12 cellular contexts compared by ENCODE assay signal in the genomic region with DNA sequence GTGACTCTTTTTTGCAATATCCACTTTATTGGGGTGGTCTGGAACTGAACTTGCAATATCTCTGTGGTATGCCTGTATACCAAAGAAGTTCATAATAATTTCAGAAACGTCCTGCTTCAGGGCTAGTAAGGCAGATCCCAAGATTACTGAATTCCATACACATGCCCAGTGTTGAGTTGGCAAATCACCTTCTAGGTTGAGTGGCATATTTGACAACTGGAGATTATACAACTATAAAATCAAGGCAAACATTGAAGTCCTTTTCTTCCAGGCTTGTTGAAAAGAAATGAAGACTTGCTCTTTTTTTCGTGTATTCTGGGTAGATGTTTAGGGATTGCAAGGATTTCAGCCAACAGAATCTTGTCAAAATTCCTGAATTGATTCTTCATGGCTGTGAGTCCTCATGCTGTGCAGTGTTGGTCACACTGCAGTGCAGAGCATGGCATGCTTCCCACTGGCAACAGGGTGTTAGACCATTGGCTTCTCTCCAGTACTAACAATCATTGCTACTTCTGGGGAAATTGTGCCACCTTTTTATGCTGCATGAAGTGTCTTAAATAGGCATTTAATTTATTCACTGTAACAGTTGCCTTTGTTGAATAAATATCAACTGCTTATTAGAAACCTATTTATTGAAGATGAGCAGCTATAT.
DNase-seq lines count a peak whose midpoint lies in the region; ATAC-seq and TF ChIP-seq lines count a peak whose summit lies in the region.
"Had no signal": no experiment of that assay in that cellular context is flagged by ENCODE, and none has a peak within 500 bp of the region (broad histone marks: within the 10 kb centered on the region; RNA-seq: fewer than 3 reads in every experiment).

No MANE protein-coding gene starts in this region.

- TF ChIP-seq CTCF in HEK293 (tag by site-specific recombination; IDR thresholded peaks at IDR 0.05) = no peak
- TF ChIP-seq CTCF in epithelial cell of proximal tubule (conservative IDR thresholded peaks at IDR 0.05; ENCODE audit: low read depth, low read length) = no peak

- ATAC-seq in HG03175 (IDR thresholded peaks at IDR 0.05; ENCODE audit: unreplicated experiment) = no peak
- ATAC-seq: natural killer cell treated with Interleukin-12 subunit alpha and Interleukin-12 subunit beta and Interleukin-15 and Interleukin-18, amount 100 ng/mL, for 72 hours had no signal

- POLR2A ChIA-PET in HEK293 (lab: Yijun Ruan, JAX) = no interaction called here

- H3K9me3 ChIP-seq in HEK293 (ENCODE audit: control insufficient read depth, insufficient read depth, low read depth, low read length) (no peaks in the 10 kb centered on the region), mesenchymal stem cell (ENCODE audit: control insufficient read depth, low read length) (no peaks in the 10 kb centered on the region)

- no peak overlapping the region for H4K8ac ChIP-seq in mesenchymal stem cell (ENCODE audit: low read length)

- no peak overlapping the region for H3K4ac ChIP-seq in mesenchymal stem cell (ENCODE audit: low read depth in 1 of 2, low read length in 2 of 2)

- H3K79me1 ChIP-seq in mesenchymal stem cell (replicated peaks; ENCODE audit: low read length, poor library complexity, severe bottlenecking) = no peaks in the 10 kb centered on the region

- H3K23ac ChIP-seq in mesenchymal stem cell (ENCODE audit: low read length in 2 of 2) = no peak overlapping the region

- H2BK15ac ChIP-seq in mesenchymal stem cell (ENCODE audit: low read depth, poor library complexity, severe bottlenecking) = no peak overlapping the region

- no peaks in the 10 kb centered on the region for H3K27me3 ChIP-seq in mesenchymal stem cell (ENCODE audit: control insufficient read depth in 1 of 2, insufficient read depth in 1 of 2, low read length in 2 of 2)
- H3K27me3 ChIP-seq: spleen had no signal

- CTCF ChIA-PET in HEK293 (lab: Yijun Ruan, JAX) = no interaction called here

- no peak overlapping the region for H3K9ac ChIP-seq in mesenchymal stem cell (ENCODE audit: low read length)

- H3K27me3 Mint-ChIP-seq in activated CD4-positive, alpha-beta T cell treated with anti-CD3 and anti-CD28 coated beads, Interleukin-2, amount 10 ng/mL, durations not matched to agents 24 days and 14 days = no peaks in the 10 kb centered on the region
- H3K27me3 Mint-ChIP-seq: activated naive CD4-positive, alpha-beta T cell treated with anti-CD3 and anti-CD28 coated beads, Interleukin-2, amount 10 ng/mL, durations not matched to agents 7 days and 5 days; natural killer cell treated with Interleukin-12 subunit alpha and Interleukin-12 subunit beta and Interleukin-15 and Interleukin-18, amount 100 ng/mL, for 72 hours had no signal

- no peak overlapping the region for H2BK120ac ChIP-seq in mesenchymal stem cell (ENCODE audit: low read depth, low read length)

- H3K27ac ChIP-seq in HEK293 (ENCODE audit: extremely low read depth, low read depth, low read length) (no peak overlapping the region), mesenchymal stem cell (ENCODE audit: low read length, poor library complexity, severe bottlenecking) (no peak overlapping the region)
- H3K27ac ChIP-seq: spleen had no signal

- H3K18ac ChIP-seq in mesenchymal stem cell (ENCODE audit: low read depth in 1 of 2, low read length in 2 of 2) = no peak overlapping the region

- H3K27ac Mint-ChIP-seq in activated CD4-positive, alpha-beta T cell treated with anti-CD3 and anti-CD28 coated beads, Interleukin-2, amount 10 ng/mL, durations not matched to agents 24 days and 14 days = no peak overlapping the region
- H3K27ac Mint-ChIP-seq: activated naive CD4-positive, alpha-beta T cell treated with anti-CD3 and anti-CD28 coated beads, Interleukin-2, amount 10 ng/mL, durations not matched to agents 7 days and 5 days; natural killer cell treated with Interleukin-12 subunit alpha and Interleukin-12 subunit beta and Interleukin-15 and Interleukin-18, amount 100 ng/mL, for 72 hours had no signal

- H2AK5ac ChIP-seq in mesenchymal stem cell (ENCODE audit: low read length, severe bottlenecking) = no peak overlapping the region

- H3K36me3 Mint-ChIP-seq in activated CD4-positive, alpha-beta T cell treated with anti-CD3 and anti-CD28 coated beads, Interleukin-2, amount 10 ng/mL, durations not matched to agents 24 days and 14 days (ENCODE audit: low read depth) = no peaks in the 10 kb centered on the region
- H3K36me3 Mint-ChIP-seq: activated naive CD4-positive, alpha-beta T cell treated with anti-CD3 and anti-CD28 coated beads, Interleukin-2, amount 10 ng/mL, durations not matched to agents 7 days and 5 days had no signal

- no peak overlapping the region for H2AFZ ChIP-seq in mesenchymal stem cell (ENCODE audit: low read depth, low read length)

- DNase-seq in NCI-H460 (ENCODE audit: extremely low read depth, low read depth) = peak; percentile 1
- peak; percentile 41 for DNase-seq in epithelial cell of proximal tubule (ENCODE audit: low read depth)
- peak; percentile 15 for DNase-seq in pons (ENCODE audit: low spot score)
- DNase-seq in mesenchymal stem cell = no peak
- DNase-seq in activated CD4-positive, alpha-beta T cell treated with anti-CD3 and anti-CD28 coated beads, Interleukin-2, amount 10 ng/mL, durations not matched to agents 24 days and 14 days = no peak
- DNase-seq: activated naive CD4-positive, alpha-beta T cell treated with anti-CD3 and anti-CD28 coated beads, Interleukin-2, amount 10 ng/mL, durations not matched to agents 7 days and 5 days; kidney; spleen; T-helper 9 cell had no signal

- H3K36me3 ChIP-seq in HEK293 (ENCODE audit: control insufficient read depth in 2 of 2, insufficient read depth in 1 of 2, low read length in 2 of 2) = no peaks in the 10 kb centered on the region
- H3K36me3 ChIP-seq in mesenchymal stem cell (ENCODE audit: control insufficient read depth in 1 of 2, insufficient read depth in 2 of 2, low read depth in 1 of 2, low read length in 2 of 2) = no peaks in the 10 kb centered on the region
- H3K36me3 ChIP-seq: spleen had no signal

- no peaks in the 10 kb centered on the region for H3K4me1 Mint-ChIP-seq in activated CD4-positive, alpha-beta T cell treated with anti-CD3 and anti-CD28 coated beads, Interleukin-2, amount 10 ng/mL, durations not matched to agents 24 days and 14 days
- H3K4me1 Mint-ChIP-seq: activated naive CD4-positive, alpha-beta T cell treated with anti-CD3 and anti-CD28 coated beads, Interleukin-2, amount 10 ng/mL, durations not matched to agents 7 days and 5 days had no signal

- intact Hi-C loops in activated CD4-positive, alpha-beta T cell treated with anti-CD3 and anti-CD28 coated beads, Interleukin-2, amount 10 ng/mL, durations not matched to agents 24 days and 14 days (cut with micrococcal nuclease) = no loop called here

- no peaks in the 10 kb centered on the region for H3K9me3 Mint-ChIP-seq in activated CD4-positive, alpha-beta T cell treated with anti-CD3 and anti-CD28 coated beads, Interleukin-2, amount 10 ng/mL, durations not matched to agents 24 days and 14 days

- H3K14ac ChIP-seq in mesenchymal stem cell (ENCODE audit: low read length in 2 of 2) = no peak overlapping the region

- H2BK12ac ChIP-seq in mesenchymal stem cell (ENCODE audit: low read length in 2 of 2) = no peak overlapping the region

- no peak overlapping the region for H3K4me2 ChIP-seq in mesenchymal stem cell (ENCODE audit: low read length, poor library complexity, severe bottlenecking)

- no peak overlapping the region for H3K4me3 Mint-ChIP-seq in activated CD4-positive, alpha-beta T cell treated with anti-CD3 and anti-CD28 coated beads, Interleukin-2, amount 10 ng/mL, durations not matched to agents 24 days and 14 days
- H3K4me3 Mint-ChIP-seq: activated naive CD4-positive, alpha-beta T cell treated with anti-CD3 and anti-CD28 coated beads, Interleukin-2, amount 10 ng/mL, durations not matched to agents 7 days and 5 days; natural killer cell treated with Interleukin-12 subunit alpha and Interleukin-12 subunit beta and Interleukin-15 and Interleukin-18, amount 100 ng/mL, for 72 hours had no signal

- no peak overlapping the region for H2BK5ac ChIP-seq in mesenchymal stem cell (ENCODE audit: low read depth, low read length, poor library complexity, severe bottlenecking)

- 52% methylated on average over 2 of the region's 2 CpGs for WGBS in mesenchymal stem cell

- H4K91ac ChIP-seq in mesenchymal stem cell (ENCODE audit: low read length) = no peak overlapping the region

- H3K4me1 ChIP-seq in HEK293 (ENCODE audit: control insufficient read depth, insufficient read depth, low read length) (no peaks in the 10 kb centered on the region), mesenchymal stem cell (ENCODE audit: control insufficient read depth, insufficient read depth, low read depth, low read length) (no peaks in the 10 kb centered on the region)
- H3K4me1 ChIP-seq: spleen had no signal

- H3K4me3 ChIP-seq in HEK293 (ENCODE audit: low read depth, low read length) (no peak overlapping the region), epithelial cell of proximal tubule (ENCODE audit: low read depth, low read length) (no peak overlapping the region), mesenchymal stem cell (ENCODE audit: insufficient read depth in 1 of 2, low read depth in 1 of 2, low read length in 2 of 2) (no peak overlapping the region)
- H3K4me3 ChIP-seq: spleen had no signal

TF ChIP-seq in HEK293, 187 proteins besides CTCF, POLR2A, EP300 and RAD21 (continues in another document):
- TF ChIP-seq, protein P1, sequence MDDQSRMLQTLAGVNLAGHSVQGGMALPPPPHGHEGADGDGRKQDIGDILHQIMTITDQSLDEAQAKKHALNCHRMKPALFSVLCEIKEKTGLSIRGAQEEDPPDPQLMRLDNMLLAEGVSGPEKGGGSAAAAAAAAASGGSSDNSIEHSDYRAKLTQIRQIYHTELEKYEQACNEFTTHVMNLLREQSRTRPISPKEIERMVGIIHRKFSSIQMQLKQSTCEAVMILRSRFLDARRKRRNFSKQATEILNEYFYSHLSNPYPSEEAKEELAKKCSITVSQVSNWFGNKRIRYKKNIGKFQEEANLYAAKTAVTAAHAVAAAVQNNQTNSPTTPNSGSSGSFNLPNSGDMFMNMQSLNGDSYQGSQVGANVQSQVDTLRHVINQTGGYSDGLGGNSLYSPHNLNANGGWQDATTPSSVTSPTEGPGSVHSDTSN (CRISPR knock-in tag; IDR thresholded peaks at IDR 0.05) = no peak

Comparison
In these comparisons a context has a peak if more than half of its experiments do, and no peak if none do; other contexts are left out.
1. DNase-seq: peak in NCI-H460 (single experiment), epithelial cell of proximal tubule (single experiment) and pons (single experiment); none in mesenchymal stem cell (single experiment) and activated CD4-positive, alpha-beta T cell treated with anti-CD3 and anti-CD28 coated beads, Interleukin-2, amount 10 ng/mL, durations not matched to agents 24 days and 14 days (single experiment).